In the genomic region with DNA sequence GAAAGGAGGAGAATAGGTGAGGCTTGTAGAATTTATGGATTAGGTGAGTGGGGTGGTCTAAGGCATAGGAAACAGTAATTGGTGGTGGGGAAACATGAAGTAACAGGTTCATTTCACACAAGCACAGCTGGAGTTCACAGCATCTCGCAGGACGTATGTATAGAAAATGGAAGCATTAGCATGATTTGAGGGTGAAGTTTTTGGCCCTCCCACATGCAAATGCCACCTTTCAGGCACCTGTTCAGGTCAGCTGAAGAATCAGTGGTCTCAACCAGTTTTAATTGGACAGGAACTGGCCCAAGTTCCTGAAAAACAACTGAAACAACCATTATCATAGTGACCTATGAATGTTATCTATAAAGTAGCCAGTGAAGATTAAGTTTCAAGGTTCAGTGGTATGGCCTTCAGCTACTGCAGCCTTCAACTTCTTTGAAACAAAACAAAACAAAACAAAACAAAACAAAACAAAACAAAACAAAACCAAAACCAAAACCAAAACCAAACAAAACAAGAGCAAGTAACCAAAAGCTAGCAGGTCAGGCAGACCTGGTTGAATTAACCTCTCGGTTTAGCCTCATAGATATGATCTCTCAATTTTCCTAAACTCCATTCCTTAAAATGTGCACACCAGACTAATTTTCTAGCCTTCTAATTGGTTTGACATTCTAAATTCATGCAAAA, we compare ENCODE assay signal across 24 cellular contexts.
"Had no signal": no experiment of that assay in that cellular context is flagged by ENCODE, and none has a peak within 500 bp of the region (broad histone marks: within the 10 kb centered on the region; RNA-seq: fewer than 3 reads in every experiment).

No MANE protein-coding gene starts in this region.

- H3K4me3 Mint-ChIP-seq: activated CD8-positive, alpha-beta T cell treated with anti-CD3 and anti-CD28 coated beads for 36 hours; activated naive CD4-positive, alpha-beta T cell treated with anti-CD3 and anti-CD28 coated beads, Interleukin-2, amount 50 U/mL, for 24 hours; activated T-cell treated with anti-CD3 and anti-CD28 coated beads, Interleukin-2, amount 50 U/mL, for 24 hours; activated T-helper 1 cell treated with anti-CD3 and anti-CD28 coated beads, Interleukin-12 subunit alpha, Interleukin-12 subunit beta, Interleukin-2, Interleukin-4 antibody, amounts not matched to agents 30 ng/mL and 10 ng/mL and 1 ng/mL, durations not matched to agents 14 hours and 24 hours and 36 hours had no signal

- H3K4me3 ChIP-seq: breast epithelium, coronary artery, SJCRH30 had no signal

- H3K4me1 ChIP-seq: breast epithelium, SJCRH30 had no signal

- H3K4me1 Mint-ChIP-seq: activated naive CD4-positive, alpha-beta T cell treated with anti-CD3 and anti-CD28 coated beads, Interleukin-2, amount 50 U/mL, for 24 hours had no signal

- H3K9ac ChIP-seq: SK-N-SH had no signal

- DNase-seq: activated CD4-positive, alpha-beta T cell treated with anti-CD3 and anti-CD28 coated beads, Interleukin-2, amount 50 U/mL, for 1 hour; activated CD4-positive, CD25-positive, alpha-beta regulatory T cell; activated CD8-positive, alpha-beta memory T cell treated with anti-CD3 and anti-CD28 coated beads, Interleukin-2, amount 50 U/mL, for 48 hours; activated CD8-positive, alpha-beta T cell treated with anti-CD3 and anti-CD28 coated beads for 36 hours; activated effector memory CD4-positive, alpha-beta T cell treated with Interleukin-2 at 50 U/mL for 16 hours; activated naive CD4-positive, alpha-beta T cell; activated T-cell treated with anti-CD3 and anti-CD28 coated beads, Interleukin-2, amount 50 U/mL, for 24 hours; aorta; central memory CD4-positive, alpha-beta T cell; NCI-H1092; NCI-H1417; NCI-H1930; NCI-H446; NCI-H524 treated with DMSO at 0.1 percent for 48 hours; NCI-H748 treated with DMSO at 0.1 percent for 48 hours; Right ventricle myocardium superior; SJCRH30; SK-N-SH; T-helper 1 cell had no signal

- ATAC-seq: activated CD8-positive, alpha-beta T cell treated with anti-CD3 and anti-CD28 coated beads for 36 hours had no signal

- H3K4me2 ChIP-seq: SK-N-SH had no signal

- H3K9me3 Mint-ChIP-seq: activated naive CD4-positive, alpha-beta T cell treated with anti-CD3 and anti-CD28 coated beads, Interleukin-2, amount 50 U/mL, for 24 hours had no signal

- H3K36me3 ChIP-seq: breast epithelium, SJCRH30 had no signal

- H3K27ac ChIP-seq: breast epithelium, coronary artery, SJCRH30, VCaP had no signal

- H3K27ac Mint-ChIP-seq: activated CD8-positive, alpha-beta T cell treated with anti-CD3 and anti-CD28 coated beads for 36 hours; activated naive CD4-positive, alpha-beta T cell treated with anti-CD3 and anti-CD28 coated beads, Interleukin-2, amount 50 U/mL, for 24 hours; activated T-cell treated with anti-CD3 and anti-CD28 coated beads, Interleukin-2, amount 50 U/mL, for 24 hours; activated T-helper 1 cell treated with anti-CD3 and anti-CD28 coated beads, Interleukin-12 subunit alpha, Interleukin-12 subunit beta, Interleukin-2, Interleukin-4 antibody, amounts not matched to agents 30 ng/mL and 10 ng/mL and 1 ng/mL, durations not matched to agents 14 hours and 24 hours and 36 hours had no signal

- H3K27me3 Mint-ChIP-seq: activated CD8-positive, alpha-beta T cell treated with anti-CD3 and anti-CD28 coated beads for 36 hours; activated naive CD4-positive, alpha-beta T cell treated with anti-CD3 and anti-CD28 coated beads, Interleukin-2, amount 50 U/mL, for 24 hours; activated T-cell treated with anti-CD3 and anti-CD28 coated beads, Interleukin-2, amount 50 U/mL, for 24 hours had no signal

- H3K27me3 ChIP-seq: breast epithelium, SJCRH30 had no signal
